ENCODE assay signal across 9 cellular contexts in genomic region chr7:17369686-17370426, GRCh38.
DNase-seq lines count a peak whose midpoint lies in the region; ATAC-seq and TF ChIP-seq lines count a peak whose summit lies in the region.
"Had no signal": no experiment of that assay in that cellular context is flagged by ENCODE, and none has a peak within 500 bp of the region (broad histone marks: within the 10 kb centered on the region; RNA-seq: fewer than 3 reads in every experiment).

No MANE protein-coding gene starts in this region.

- H3K4me3 Mint-ChIP-seq in activated T-cell treated with anti-CD3 and anti-CD28 coated beads, Interleukin-2, amount 50 U/mL, for 4 hours = no peak overlapping the region

- no peaks in the 10 kb centered on the region for H3K36me3 ChIP-seq in prostate gland

- DNase-seq in GF-D8 (lab: John Stamatoyannopoulos, UW) (peak; percentile 84), RPMI7951 (ENCODE audit: low read depth) (peak; percentile 76), fibroblast of mammary gland (ENCODE audit: low read depth) (peak; percentile 96), prostate gland (ENCODE audit: low spot score) (peak; percentile 10)
- DNase-seq in activated T-cell treated with anti-CD3 and anti-CD28 coated beads, Interleukin-2, amount 50 U/mL, for 4 hours = no peak

- no peak for ATAC-seq in activated T-cell treated with anti-CD3 and anti-CD28 coated beads, Interleukin-2, amount 50 U/mL, for 4 hours
- ATAC-seq in GM19324 (IDR thresholded peaks at IDR 0.05; ENCODE audit: low FRiP score, unreplicated experiment) (no peak), GM21447 (IDR thresholded peaks at IDR 0.05; ENCODE audit: unreplicated experiment) (no peak), HG03342 (IDR thresholded peaks at IDR 0.05; ENCODE audit: unreplicated experiment) (no peak)
- ATAC-seq: activated CD4-positive, CD25-positive, alpha-beta regulatory T cell treated with anti-CD3 and anti-CD28 coated beads, Interleukin-2, amount 50 U/mL, for 24 hours had no signal

- no peak overlapping the region for H3K27ac ChIP-seq in prostate gland

- H3K27me3 Mint-ChIP-seq in activated T-cell treated with anti-CD3 and anti-CD28 coated beads, Interleukin-2, amount 50 U/mL, for 4 hours (ENCODE audit: low read depth) = no peaks in the 10 kb centered on the region

- no peak for TF ChIP-seq CTCF in fibroblast of mammary gland (conservative IDR thresholded peaks at IDR 0.05; ENCODE audit: control insufficient read depth, insufficient read depth, low read depth, low read length)
- no peak for TF ChIP-seq CTCF in prostate gland (IDR thresholded peaks at IDR 0.05)

- no peaks in the 10 kb centered on the region for H3K9me3 ChIP-seq in prostate gland

- intact Hi-C loops in prostate gland (cut with DNase I) = loop anchor here (10.0 kb wide), 1 partner anchor 155 kb away; no protein-coding TSS in a partner anchor

- H3K4me1 Mint-ChIP-seq in activated T-cell treated with anti-CD3 and anti-CD28 coated beads, Interleukin-2, amount 50 U/mL, for 4 hours (ENCODE audit: low read depth) = peaks cover 3% of the 10 kb centered on the region

- H3K27me3 ChIP-seq in prostate gland (replicated peaks; ENCODE audit: insufficient read depth) = no peaks in the 10 kb centered on the region

- no peak for TF ChIP-seq POLR2A in prostate gland (IDR thresholded peaks at IDR 0.05)

- no peaks in the 10 kb centered on the region for H3K9me3 Mint-ChIP-seq in activated T-cell treated with anti-CD3 and anti-CD28 coated beads, Interleukin-2, amount 50 U/mL, for 4 hours

- no peak overlapping the region for H3K4me3 ChIP-seq in fibroblast of mammary gland (ENCODE audit: control insufficient read depth, low read depth, low read length)
- H3K4me3 ChIP-seq in prostate gland = no peak overlapping the region

- H3K36me3 Mint-ChIP-seq in activated T-cell treated with anti-CD3 and anti-CD28 coated beads, Interleukin-2, amount 50 U/mL, for 4 hours (ENCODE audit: insufficient read depth) = no peaks in the 10 kb centered on the region

- H3K4me1 ChIP-seq in prostate gland (replicated peaks) = no peaks in the 10 kb centered on the region

- 76% methylated on average over 8 of the region's 8 CpGs for WGBS in prostate gland
